18 cellular contexts compared by ENCODE assay signal in genomic region chr4:95156452-95156765, GRCh38.
DNase-seq lines count a peak whose midpoint lies in the region; ATAC-seq and TF ChIP-seq lines count a peak whose summit lies in the region.
"Had no signal": no experiment of that assay in that cellular context is flagged by ENCODE, and none has a peak within 500 bp of the region (broad histone marks: within the 10 kb centered on the region; RNA-seq: fewer than 3 reads in every experiment).

No MANE protein-coding gene starts in this region.

- no peak overlapping the region for H2BK120ac ChIP-seq in H9 (ENCODE audit: low read depth, low read length, poor library complexity, severe bottlenecking)

- no peak overlapping the region for H3K4me2 ChIP-seq in H9 (ENCODE audit: insufficient read depth, insufficient read length, low read length)

- H3K9me3 ChIP-seq in CD4-positive, CD25-positive, alpha-beta regulatory T cell (ENCODE audit: control insufficient read depth in 2 of 2, low read length in 2 of 2): no peaks in the 10 kb centered on the region
- H3K9me3 ChIP-seq in H9 (ENCODE audit: control insufficient read depth, low read depth, low read length) (no peaks in the 10 kb centered on the region), ascending aorta (no peaks in the 10 kb centered on the region)
- H3K9me3 ChIP-seq: mucosa of descending colon had no signal

- H3K36me3 Mint-ChIP-seq in CD4-positive, CD25-positive, alpha-beta regulatory T cell: no peaks in the 10 kb centered on the region
- H3K36me3 Mint-ChIP-seq in H9 (ENCODE audit: insufficient read depth in 1 of 3, low read depth in 3 of 3) (no peaks in the 10 kb centered on the region; a peak in 1 of 7 replicates), nephron (ENCODE audit: low read depth) (peaks cover 3% of the 10 kb centered on the region)
- H3K36me3 Mint-ChIP-seq: activated naive CD8-positive, alpha-beta T cell; CD4-positive, alpha-beta memory T cell; stimulated activated memory B cell treated with anti-CD40 and anti-IgM and Interleukin-4, amounts not matched to agents 10 μg/mL and 1 μg/mL and 100 μg/mL, for 72 hours had no signal

- no peaks in the 10 kb centered on the region for H3K27me3 Mint-ChIP-seq in CD4-positive, CD25-positive, alpha-beta regulatory T cell
- H3K27me3 Mint-ChIP-seq in H9 (ENCODE audit: low read depth) (no peaks in the 10 kb centered on the region), nephron (ENCODE audit: low read depth) (peaks cover 14% of the 10 kb centered on the region)
- H3K27me3 Mint-ChIP-seq: activated naive CD8-positive, alpha-beta T cell; CD4-positive, alpha-beta memory T cell; progenitor cell of endocrine pancreas had no signal

- H3K4me3 Mint-ChIP-seq in CD4-positive, CD25-positive, alpha-beta regulatory T cell: peak overlapping the region in 1 of 4 donors; percentile 58
- H3K4me3 Mint-ChIP-seq in H9: no peak overlapping the region
- no peak overlapping the region for H3K4me3 Mint-ChIP-seq in nephron
- H3K4me3 Mint-ChIP-seq: stimulated activated memory B cell treated with anti-CD40 and anti-IgM and Interleukin-4, amounts not matched to agents 10 μg/mL and 1 μg/mL and 100 μg/mL, for 72 hours had no signal

- no peaks in the 10 kb centered on the region for H4K20me1 ChIP-seq in H9 (ENCODE audit: control insufficient read depth, insufficient read depth, insufficient read length)

- no peak overlapping the region for H4K8ac ChIP-seq in H9 (replicated peaks; ENCODE audit: insufficient read length, low read depth, low read length)

- no peak for ATAC-seq in CD4-positive, CD25-positive, alpha-beta regulatory T cell (ENCODE audit: low read depth in 2 of 2)
- ATAC-seq in GM21390 (IDR thresholded peaks at IDR 0.05; ENCODE audit: unreplicated experiment): no peak
- ATAC-seq: activated CD4-positive, CD25-positive, alpha-beta regulatory T cell treated with anti-CD3 and anti-CD28 coated beads, Interleukin-2, amount 50 U/mL, for 24 hours; left colon; mucosa of descending colon; stimulated activated memory B cell treated with anti-CD40 and anti-IgM and Interleukin-4, amounts not matched to agents 10 μg/mL and 1 μg/mL and 100 μg/mL, for 72 hours had no signal

- no peak overlapping the region for H3K4me3 ChIP-seq in CD4-positive, CD25-positive, alpha-beta regulatory T cell (ENCODE audit: low read depth, low read length)
- H3K4me3 ChIP-seq in ascending aorta: no peak overlapping the region
- H3K4me3 ChIP-seq: mucosa of descending colon had no signal

- H3K9me3 Mint-ChIP-seq in CD4-positive, CD25-positive, alpha-beta regulatory T cell: peaks cover 0 to 2% (median 0%) of the 10 kb centered on the region in 7 donors
- H3K9me3 Mint-ChIP-seq in H9 (peaks cover 0 to 2% of the 10 kb centered on the region in 2 experiments; a peak in 1 of 5 replicates), nephron (no peaks in the 10 kb centered on the region)
- H3K9me3 Mint-ChIP-seq: CD4-positive, alpha-beta memory T cell; effector memory CD8-positive, alpha-beta T cell; stimulated activated memory B cell treated with anti-CD40 and anti-IgM and Interleukin-4, amounts not matched to agents 10 μg/mL and 1 μg/mL and 100 μg/mL, for 72 hours had no signal

- no peak overlapping the region for H2BK12ac ChIP-seq in H9 (ENCODE audit: insufficient read length, low read depth, low read length)

- H3K36me3 ChIP-seq in CD4-positive, CD25-positive, alpha-beta regulatory T cell (ENCODE audit: control insufficient read depth, insufficient read depth, low read length): no peaks in the 10 kb centered on the region
- H3K36me3 ChIP-seq in ascending aorta: no peaks in the 10 kb centered on the region

- H3K56ac ChIP-seq in H9 (ENCODE audit: insufficient read length, low read depth, low read length): no peak overlapping the region

- no peak overlapping the region for H3K18ac ChIP-seq in H9 (ENCODE audit: insufficient read length, low read depth, low read length)

- WGBS in H9 (ENCODE audit: extremely low coverage, insufficient read length, low lambda C conversion rate): no CpG with 5 or more reads among the region's 3 CpGs

- intact Hi-C loops in ascending aorta (cut with DNase I): no loop called here

- no peak overlapping the region for H2BK20ac ChIP-seq in H9 (ENCODE audit: low read depth, low read length, poor library complexity, severe bottlenecking)

- H3K23me2 ChIP-seq in H9 (ENCODE audit: insufficient read length, low read depth, low read length, poor library complexity, severe bottlenecking): no peaks in the 10 kb centered on the region

- H3K4me1 Mint-ChIP-seq in CD4-positive, CD25-positive, alpha-beta regulatory T cell: peaks cover 5 to 17% (median 11%) of the 10 kb centered on the region in 4 donors
- H3K4me1 Mint-ChIP-seq in H9 (peaks cover 22 to 24% of the 10 kb centered on the region in 2 experiments), nephron (peaks cover 5% of the 10 kb centered on the region)
- H3K4me1 Mint-ChIP-seq: stimulated activated memory B cell treated with anti-CD40 and anti-IgM and Interleukin-4, amounts not matched to agents 10 μg/mL and 1 μg/mL and 100 μg/mL, for 72 hours had no signal

- H3K79me2 ChIP-seq in H9 (ENCODE audit: insufficient read depth, low read length): no peaks in the 10 kb centered on the region

- no peak overlapping the region for H2AFZ ChIP-seq in H9 (ENCODE audit: low read length)

- no peak for DNase-seq in CD4-positive, CD25-positive, alpha-beta regulatory T cell
- DNase-seq in H9 (no peak), ascending aorta (ENCODE audit: low spot score in 2 of 2) (no peak), mucosa of gallbladder (ENCODE audit: low spot score) (no peak), nucleus accumbens (lab: John Stamatoyannopoulos, UW) (no peak), NCI-H748 treated with DMSO at 0.1 percent for 48 hours (lab: John Stamatoyannopoulos, UW) (no peak)
- DNase-seq: activated T-cell treated with anti-CD3 and anti-CD28 coated beads for 4 hours; DMS79 treated with DMSO at 0.1 percent for 48 hours; effector memory CD8-positive, alpha-beta T cell; left colon; mucosa of descending colon had no signal

- no peak overlapping the region for H3K27ac ChIP-seq in CD4-positive, CD25-positive, alpha-beta regulatory T cell (ENCODE audit: insufficient read depth, low read length, poor library complexity, severe bottlenecking)
- H3K27ac ChIP-seq in H9 (ENCODE audit: insufficient read length, low read depth, low read length): no peak overlapping the region
- H3K27ac ChIP-seq in ascending aorta: no peak overlapping the region

- no peaks in the 10 kb centered on the region for H3K79me1 ChIP-seq in H9 (ENCODE audit: insufficient read depth, low read depth, low read length, poor library complexity, severe bottlenecking)

- H3K14ac ChIP-seq in H9 (ENCODE audit: insufficient read depth, low read length): no peak overlapping the region

- peaks cover 6% of the 10 kb centered on the region for H3K4me1 ChIP-seq in CD4-positive, CD25-positive, alpha-beta regulatory T cell (ENCODE audit: control insufficient read depth, insufficient read depth, low read length, poor library complexity, severe bottlenecking)
- H3K4me1 ChIP-seq in H9 (ENCODE audit: insufficient read depth, low read length) (peaks cover 4% of the 10 kb centered on the region; the same call in 1 of the 2 replicates), ascending aorta (no peaks in the 10 kb centered on the region)

- H3K23ac ChIP-seq in H9 (ENCODE audit: insufficient read length, low read depth, low read length): no peak overlapping the region

- H2BK5ac ChIP-seq in H9 (ENCODE audit: insufficient read length, low read length): no peak overlapping the region

- no peak overlapping the region for H2AK5ac ChIP-seq in H9 (ENCODE audit: insufficient read length, low read length)

- TF ChIP-seq CTCF in H9 (conservative IDR thresholded peaks at IDR 0.05): peak; percentile 6; the same call in 1 of the 3 replicates
- peak in 2 of 3 experiments; percentile 1 to 21 for TF ChIP-seq CTCF in ascending aorta (IDR thresholded peaks at IDR 0.05)
- TF ChIP-seq CTCF in nephron (IDR thresholded peaks at IDR 0.05; ENCODE audit: unreplicated experiment in 3 of 3): peak in 1 of 3 experiments; percentile 31

- no peak overlapping the region for H3K9ac ChIP-seq in H9 (ENCODE audit: extremely low read depth, insufficient read length, low read length)

- H4K5ac ChIP-seq in H9 (ENCODE audit: insufficient read length, low read depth, low read length): no peak overlapping the region

- H4K91ac ChIP-seq in H9 (ENCODE audit: insufficient read length, low read depth, low read length): no peak overlapping the region

- H3K27me3 ChIP-seq in CD4-positive, CD25-positive, alpha-beta regulatory T cell (ENCODE audit: control insufficient read depth, insufficient read depth, low read length): no peaks in the 10 kb centered on the region
- no peaks in the 10 kb centered on the region for H3K27me3 ChIP-seq in H9 (ENCODE audit: insufficient read depth, low read length)
- H3K27me3 ChIP-seq in ascending aorta: no peaks in the 10 kb centered on the region

- no peak overlapping the region for H2BK15ac ChIP-seq in H9 (ENCODE audit: low read depth, low read length)

- H3K27ac Mint-ChIP-seq in CD4-positive, CD25-positive, alpha-beta regulatory T cell: peak overlapping the region in 2 of 3 donors; percentile 6 to 20
- H3K27ac Mint-ChIP-seq in H9 (no peak overlapping the region), nephron (peak overlapping the region in 2 of 3 experiments; percentile 14 to 24)
- H3K27ac Mint-ChIP-seq: activated naive CD8-positive, alpha-beta T cell; effector memory CD8-positive, alpha-beta T cell; stimulated activated memory B cell treated with anti-CD40 and anti-IgM and Interleukin-4, amounts not matched to agents 10 μg/mL and 1 μg/mL and 100 μg/mL, for 72 hours had no signal

- no peak overlapping the region for H3K4ac ChIP-seq in H9 (ENCODE audit: low read depth, low read length)

- no peak overlapping the region for H3T11ph ChIP-seq in H9 (ENCODE audit: low read length)

Comparison
In these comparisons a context has a peak if more than half of its experiments do, and no peak if none do; other contexts are left out.
1. H3K27ac Mint-ChIP-seq: peak in CD4-positive, CD25-positive, alpha-beta regulatory T cell (2 of 3) and nephron (2 of 3); none in H9 (0 of 3).